15 cellular contexts compared by ENCODE assay signal in genomic region chr4:15104825-15105224, GRCh38.
A peak's percentile ranks its signal among the peaks of the same experiment; 100 is the strongest.
DNase-seq lines count a peak whose midpoint lies in the region; ATAC-seq, FAIRE-seq and TF ChIP-seq lines count a peak whose summit lies in the region.
"Had no signal": no experiment of that assay in that cellular context is flagged by ENCODE, and none has a peak within 500 bp of the region (broad histone marks: within the 10 kb centered on the region; RNA-seq: fewer than 3 reads in every experiment).

No MANE protein-coding gene starts in this region.

- 50% methylated on average over 1 of the region's 1 CpG for WGBS in K562 (ENCODE audit: insufficient coverage, low coverage, missing lambda C conversion rate)

- intact Hi-C loops in K562 (cut with micrococcal nuclease) = no loop called here
- intact Hi-C loops in MCF 10A (cut with micrococcal nuclease) = no loop called here

- H3K36me3 ChIP-seq in K562 (ENCODE audit: control insufficient read depth, insufficient read depth, low read length) = no peaks in the 10 kb centered on the region
- H3K36me3 ChIP-seq: HAP-1 had no signal

- no peak overlapping the region for H2AFZ ChIP-seq in K562 (ENCODE audit: low read depth, low read length)

- TF ChIP-seq RAD21 in K562 (CRISPR knock-in tag; conservative IDR thresholded peaks at IDR 0.05 in 1 of 2, IDR thresholded peaks at IDR 0.05 in 1 of 2) = no peak

- no peaks in the 10 kb centered on the region for H3K9me3 ChIP-seq in K562 (replicated peaks; ENCODE audit: control insufficient read depth, insufficient read depth, low read depth, low read length)
- H3K9me3 ChIP-seq: HAP-1 had no signal

- H3K27me3 Mint-ChIP-seq in MCF 10A (ENCODE audit: insufficient read depth, unreplicated experiment) = no peaks in the 10 kb centered on the region

- BruUV-seq in K562 (replicated peaks; lab: Mats Ljungman, UMichigan) = no TSS peak
- no TSS peak for BruUV-seq in MCF 10A (replicated peaks; lab: Mats Ljungman, UMichigan)

- H3K27me3 ChIP-seq in K562 (ENCODE audit: control insufficient read depth in 2 of 2, insufficient read depth in 2 of 2, low read length in 2 of 2) = no peaks in the 10 kb centered on the region

- TF ChIP-seq POLR2A in K562 (conservative IDR thresholded peaks at IDR 0.05) = no peak

- H3K9me1 ChIP-seq in K562 (ENCODE audit: control insufficient read depth, insufficient read depth, low read length) = no peaks in the 10 kb centered on the region

- H3K4me3 Mint-ChIP-seq in MCF 10A (ENCODE audit: unreplicated experiment) = no peak overlapping the region

- POLR2A ChIA-PET in K562 (lab: Yijun Ruan, JAX) (interaction anchor here (0.7 kb wide), 1 partner anchor 12 kb away, joined by 3 read pairs; no protein-coding TSS in a partner anchor), MCF 10A (lab: Yijun Ruan, JAX) (no interaction called here)

- no peaks in the 10 kb centered on the region for H4K20me1 ChIP-seq in K562 (replicated peaks; ENCODE audit: control insufficient read depth, insufficient read depth, low read length)

- no peaks in the 10 kb centered on the region for H3K4me1 ChIP-seq in K562 (replicated peaks in 1 of 2; ENCODE audit: control insufficient read depth in 2 of 2, insufficient read depth in 2 of 2, low read length in 2 of 2)
- H3K4me1 ChIP-seq: HAP-1 had no signal

- no peaks in the 10 kb centered on the region for H3K36me3 Mint-ChIP-seq in MCF 10A (ENCODE audit: insufficient read depth, unreplicated experiment)

- no peak for FAIRE-seq in K562 (lab: Jason Lieb, UNC)

- H3K4me3 ChIP-seq in K562 (no peak overlapping the region), fibroblast of villous mesenchyme (ENCODE audit: low read depth, low read length) (no peak overlapping the region)
- H3K4me3 ChIP-seq: HAP-1 had no signal

- DNase-seq in LHCN-M2 (ENCODE audit: low read depth) (peak; percentile 78), K562 (ENCODE audit: extremely low read depth in 1 of 4, low spot score in 3 of 4) (no peak), fibroblast of villous mesenchyme (ENCODE audit: low read depth) (peak; percentile 5), MCF 10A (ENCODE audit: unreplicated experiment) (no peak), HK-2 (ENCODE audit: unreplicated experiment) (no peak)
- DNase-seq: COR-L47, EL, NCI-H187, NCI-H345, NCI-H526 treated with DMSO at 0.1 percent for 48 hours, SIG-M5 had no signal

- no peak overlapping the region for H3K4me2 ChIP-seq in K562 (ENCODE audit: insufficient read depth, low read length)
- H3K4me2 ChIP-seq: KMS-11 had no signal

- no peak for ATAC-seq in K562
- no peak for ATAC-seq in HG03175 (IDR thresholded peaks at IDR 0.05; ENCODE audit: unreplicated experiment)

- in situ Hi-C loops in K562 (cut with MboI) = no loop called here

- no peak overlapping the region for H3K9ac ChIP-seq in K562 (ENCODE audit: insufficient read depth in 1 of 2, low read depth in 2 of 2, low read length in 2 of 2)
- H3K9ac ChIP-seq: KMS-11 had no signal

- peaks cover 6% of the 10 kb centered on the region for H3K4me1 Mint-ChIP-seq in MCF 10A (ENCODE audit: insufficient read depth, unreplicated experiment)

- no peak for TF ChIP-seq EP300 in K562 (IDR thresholded peaks at IDR 0.05; ENCODE audit: low read length)

- no peak overlapping the region for H3K27ac Mint-ChIP-seq in MCF 10A (ENCODE audit: low read depth, unreplicated experiment)

- no peaks in the 10 kb centered on the region for H3K79me2 ChIP-seq in K562 (ENCODE audit: control insufficient read depth, insufficient read depth, low read length)

- CTCF ChIA-PET in K562 (lab: Yijun Ruan, JAX; ENCODE audit: low intra/inter-chr PET ratio) (no interaction called here), MCF 10A (lab: Yijun Ruan, JAX) (no interaction called here)

- no peak overlapping the region for H3K27ac ChIP-seq in K562 (ENCODE audit: extremely low read depth, low read depth, low read length)
- H3K27ac ChIP-seq in temporal lobe (ENCODE audit: low read depth, low read length) = peak overlapping the region; percentile 23
- H3K27ac ChIP-seq: KMS-11 had no signal

- no peak for TF ChIP-seq CTCF in K562 (IDR thresholded peaks at IDR 0.05 in 2 of 3, conservative IDR thresholded peaks at IDR 0.05 in 1 of 3; ENCODE audit: insufficient read depth in 2 of 3, low read depth in 1 of 3, low read length in 3 of 3)
- no peak for TF ChIP-seq CTCF in fibroblast of villous mesenchyme (IDR thresholded peaks at IDR 0.05; ENCODE audit: insufficient read depth, low read depth, low read length)
- no peak for TF ChIP-seq CTCF in MCF 10A (IDR thresholded peaks at IDR 0.05; ENCODE audit: unreplicated experiment)

- H3K9me3 Mint-ChIP-seq in MCF 10A (ENCODE audit: unreplicated experiment) = no peaks in the 10 kb centered on the region

TF ChIP-seq in K562, 482 proteins besides CTCF, POLR2A, EP300 and RAD21:
- TF ChIP-seq MEF2A (IDR thresholded peaks at IDR 0.05; ENCODE audit: control insufficient read depth, low read depth, low read length) (no peak), ZBTB1 (CRISPR knock-in tag; IDR thresholded peaks at IDR 0.05; ENCODE audit: borderline replicate concordance, low read depth) (no peak), ZNF232 (CRISPR knock-in tag; IDR thresholded peaks at IDR 0.05) (no peak), PBX2 (CRISPR knock-in tag; IDR thresholded peaks at IDR 0.05; ENCODE audit: low read depth) (no peak), PBX2 (tag; conservative IDR thresholded peaks at IDR 0.05; ENCODE audit: low read depth) (0 out of 2 replicates have a peak, but pooled peaks have one; percentile 9), ETV1 (tag; conservative IDR thresholded peaks at IDR 0.05; ENCODE audit: low read depth) (no peak)
- TF ChIP-seq, protein P1, sequence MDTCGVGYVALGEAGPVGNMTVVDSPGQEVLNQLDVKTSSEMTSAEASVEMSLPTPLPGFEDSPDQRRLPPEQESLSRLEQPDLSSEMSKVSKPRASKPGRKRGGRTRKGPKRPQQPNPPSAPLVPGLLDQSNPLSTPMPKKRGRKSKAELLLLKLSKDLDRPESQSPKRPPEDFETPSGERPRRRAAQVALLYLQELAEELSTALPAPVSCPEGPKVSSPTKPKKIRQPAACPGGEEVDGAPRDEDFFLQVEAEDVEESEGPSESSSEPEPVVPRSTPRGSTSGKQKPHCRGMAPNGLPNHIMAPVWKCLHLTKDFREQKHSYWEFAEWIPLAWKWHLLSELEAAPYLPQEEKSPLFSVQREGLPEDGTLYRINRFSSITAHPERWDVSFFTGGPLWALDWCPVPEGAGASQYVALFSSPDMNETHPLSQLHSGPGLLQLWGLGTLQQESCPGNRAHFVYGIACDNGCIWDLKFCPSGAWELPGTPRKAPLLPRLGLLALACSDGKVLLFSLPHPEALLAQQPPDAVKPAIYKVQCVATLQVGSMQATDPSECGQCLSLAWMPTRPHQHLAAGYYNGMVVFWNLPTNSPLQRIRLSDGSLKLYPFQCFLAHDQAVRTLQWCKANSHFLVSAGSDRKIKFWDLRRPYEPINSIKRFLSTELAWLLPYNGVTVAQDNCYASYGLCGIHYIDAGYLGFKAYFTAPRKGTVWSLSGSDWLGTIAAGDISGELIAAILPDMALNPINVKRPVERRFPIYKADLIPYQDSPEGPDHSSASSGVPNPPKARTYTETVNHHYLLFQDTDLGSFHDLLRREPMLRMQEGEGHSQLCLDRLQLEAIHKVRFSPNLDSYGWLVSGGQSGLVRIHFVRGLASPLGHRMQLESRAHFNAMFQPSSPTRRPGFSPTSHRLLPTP (IDR thresholded peaks at IDR 0.05; ENCODE audit: borderline replicate concordance, extremely low read depth, insufficient read length) = no peak

Comparison
In these comparisons a context has a peak if more than half of its experiments do, and no peak if none do; other contexts are left out.
1. DNase-seq: peak in LHCN-M2 (single experiment) and fibroblast of villous mesenchyme (single experiment); none in K562 (0 of 4), MCF 10A (single experiment) and HK-2 (single experiment).